Comparison of ENCODE assay signal across 8 cellular contexts in the genomic region with DNA sequence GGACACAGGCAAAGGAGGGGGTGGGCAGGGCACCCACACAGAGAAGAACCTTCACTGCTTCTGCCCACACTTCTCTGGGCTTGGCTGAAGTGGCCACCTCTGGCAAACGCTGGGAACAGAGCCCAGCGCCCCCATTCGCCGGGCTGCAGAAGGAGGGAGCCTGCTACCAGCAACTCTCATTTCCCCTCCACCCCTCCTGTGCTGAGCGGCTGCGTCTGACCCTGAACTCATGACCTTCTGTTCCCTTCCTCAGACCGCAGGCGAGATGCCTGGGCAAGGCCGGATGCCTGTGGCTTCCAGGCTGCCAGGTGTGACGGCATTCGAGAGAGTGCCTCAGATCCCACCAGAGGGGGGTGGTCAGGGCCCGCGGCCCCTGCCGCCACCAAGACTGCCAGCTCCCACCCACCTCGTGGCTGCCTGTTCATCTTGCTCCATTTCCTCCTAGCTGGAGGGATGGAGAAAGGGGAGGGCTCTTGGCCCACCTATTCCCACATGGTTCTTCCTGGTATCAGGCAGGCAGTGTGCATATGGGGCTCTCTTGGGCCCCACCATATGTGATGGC. TPM values are rescaled to one million over a fixed set of nuclear protein-coding genes. Genes with fewer than 3 reads are reported as not detected.
A peak's percentile ranks its signal among the peaks of the same experiment; 100 is the strongest.
DNase-seq lines count a peak whose midpoint lies in the region; ATAC-seq and TF ChIP-seq lines count a peak whose summit lies in the region.

No MANE protein-coding gene starts in this region.

- peaks cover 57% of the 10 kb centered on the region for H3K36me3 ChIP-seq in SJSA1
- H3K36me3 ChIP-seq in right atrium auricular region = peaks cover 22% of the 10 kb centered on the region

- intact Hi-C loops in sciatic nerve (cut with DNase I) = loop anchor here (10.0 kb wide), 1 partner anchor 120 kb away; the partner anchor contains the start of genes ANAPC16 and ASCC1

- H3K27me3 ChIP-seq in SJSA1 (replicated peaks) (no peaks in the 10 kb centered on the region), right atrium auricular region (no peaks in the 10 kb centered on the region)

- H3K4me3 ChIP-seq in SJSA1 = no peak overlapping the region
- H3K4me3 ChIP-seq in right atrium auricular region = no peak overlapping the region

- peaks cover 32% of the 10 kb centered on the region for H3K36me3 Mint-ChIP-seq in activated naive CD8-positive, alpha-beta T cell treated with anti-CD3 and anti-CD28 coated beads for 36 hours

- H3K9me3 Mint-ChIP-seq in activated naive CD8-positive, alpha-beta T cell treated with anti-CD3 and anti-CD28 coated beads for 36 hours = no peaks in the 10 kb centered on the region

- ATAC-seq in GM18868 (IDR thresholded peaks at IDR 0.05; ENCODE audit: unreplicated experiment) (peak; percentile 50), HG03066 (IDR thresholded peaks at IDR 0.05; ENCODE audit: low read depth, unreplicated experiment) (peak; percentile 60), sciatic nerve (peak; percentile 88)

- peaks cover 48% of the 10 kb centered on the region for H3K4me1 ChIP-seq in SJSA1 (replicated peaks)
- peaks cover 0 to 67% of the 10 kb centered on the region in 2 donors for H3K4me1 ChIP-seq in right atrium auricular region

- no peak for TF ChIP-seq CTCF in right atrium auricular region (IDR thresholded peaks at IDR 0.05)

- peak overlapping the region; percentile 68 for H3K27ac ChIP-seq in SJSA1
- peak overlapping the region; percentile 87 to 94 for H3K27ac ChIP-seq in right atrium auricular region

- peak overlapping the region; percentile 90 for H3K27ac Mint-ChIP-seq in activated naive CD8-positive, alpha-beta T cell treated with anti-CD3 and anti-CD28 coated beads for 36 hours

- peaks cover 68% of the 10 kb centered on the region for H3K4me1 Mint-ChIP-seq in activated naive CD8-positive, alpha-beta T cell treated with anti-CD3 and anti-CD28 coated beads for 36 hours

- peak overlapping the region; percentile 70 for H3K4me3 Mint-ChIP-seq in activated naive CD8-positive, alpha-beta T cell treated with anti-CD3 and anti-CD28 coated beads for 36 hours

- DNase-seq in SJSA1 (ENCODE audit: low read depth in 1 of 2, low spot score in 2 of 2) = peak; percentile 86 to 87
- DNase-seq in activated naive CD8-positive, alpha-beta T cell treated with anti-CD3 and anti-CD28 coated beads for 36 hours = peak; percentile 92
- DNase-seq in right atrium auricular region (ENCODE audit: low spot score) = peak; percentile 94
- DNase-seq in sciatic nerve (ENCODE audit: low spot score) = peak; percentile 94
- DNase-seq in NCI-H1417 (lab: John Stamatoyannopoulos, UW) = no peak
- DNase-seq in NCI-H345 (lab: John Stamatoyannopoulos, UW) = no peak

- H3K27me3 Mint-ChIP-seq in activated naive CD8-positive, alpha-beta T cell treated with anti-CD3 and anti-CD28 coated beads for 36 hours = no peaks in the 10 kb centered on the region

- no peaks in the 10 kb centered on the region for H3K9me3 ChIP-seq in SJSA1 (replicated peaks)
- no peaks in the 10 kb centered on the region for H3K9me3 ChIP-seq in right atrium auricular region

RNA-seq across cellular contexts. Expression of gene DNAJB12, which starts 19.8 kb away (rescaled TPM):
- 36.1 and 42.3 TPM in 2 replicates for total RNA-seq in SJSA1 (2014; rRNA removed; shearing (Covaris generic))
- total RNA-seq in activated naive CD8-positive, alpha-beta T cell treated with anti-CD3 and anti-CD28 coated beads for 36 hours = 10 to 100 TPM; 25.2 to 25.6 TPM
- total RNA-seq in right atrium auricular region (10 to 100 TPM; 24.5 to 36.8 TPM), sciatic nerve (50.0 TPM)

Comparison
In these comparisons a context has a peak if more than half of its experiments do, and no peak if none do; other contexts are left out.
1. DNase-seq: peak in SJSA1 (2 of 2), activated naive CD8-positive, alpha-beta T cell treated with anti-CD3 and anti-CD28 coated beads for 36 hours (single experiment), right atrium auricular region (single experiment) and sciatic nerve (single experiment); none in NCI-H1417 (0 of 3) and NCI-H345 (single experiment).
2. Peak in every context shown above with its lines, with median percentiles within 50 percentile points of each other: ATAC-seq.